In the genomic region with DNA sequence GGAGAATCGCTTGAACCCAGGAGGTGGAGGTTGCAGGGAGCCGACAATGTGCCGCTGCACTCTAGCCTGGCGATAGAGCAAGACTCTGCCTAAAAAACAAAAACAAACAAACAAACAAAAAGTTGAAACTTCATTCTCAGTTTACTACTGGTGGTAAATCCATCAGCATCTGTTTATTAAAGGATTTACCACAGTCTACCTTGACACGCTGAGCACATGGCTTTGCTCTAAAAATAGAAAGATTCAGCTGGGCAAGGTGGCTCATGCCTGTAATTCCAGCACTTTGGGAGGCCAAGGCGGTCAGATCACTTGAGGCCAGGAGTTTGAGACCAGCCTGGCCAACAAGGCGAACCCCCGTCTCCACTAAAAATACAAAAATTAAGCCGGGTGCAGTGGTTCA, we compare ENCODE assay signal across 17 cellular contexts.
DNase-seq lines count a peak whose midpoint lies in the region; ATAC-seq and TF ChIP-seq lines count a peak whose summit lies in the region.
"Had no signal": no experiment of that assay in that cellular context is flagged by ENCODE, and none has a peak within 500 bp of the region (broad histone marks: within the 10 kb centered on the region; RNA-seq: fewer than 3 reads in every experiment).

No MANE protein-coding gene starts in this region.

- H2BK120ac ChIP-seq in trophoblast cell (ENCODE audit: insufficient read depth, low read length, poor library complexity), result no peak overlapping the region

- H2AK5ac ChIP-seq in trophoblast cell (ENCODE audit: low read length), result no peak overlapping the region

- in situ Hi-C loops in G401 (cut with HindIII; ENCODE audit: low sequenced_read_pairs) (no loop called here), brain microvascular endothelial cell (cut with HindIII; ENCODE audit: low pct_ligation_motif_present, low sequenced_read_pairs) (loop anchor here (25.0 kb wide), 1 partner anchor 364 kb away; no protein-coding TSS in a partner anchor)

- no peak overlapping the region for H3K23ac ChIP-seq in trophoblast cell (ENCODE audit: low read length)

- H4K12ac ChIP-seq in trophoblast cell (ENCODE audit: low read depth, low read length), result no peak overlapping the region

- peaks cover 1% of the 10 kb centered on the region for H3K79me2 ChIP-seq in trophoblast cell (ENCODE audit: control insufficient read depth, insufficient read depth, low read length, poor library complexity)

- peaks cover 18 to 38% of the 10 kb centered on the region in 2 experiments for H3K4me1 ChIP-seq in trophoblast cell (ENCODE audit: control insufficient read depth in 1 of 2, insufficient read depth in 2 of 2, low read length in 2 of 2)
- peaks cover 0 to 24% of the 10 kb centered on the region in 2 donors for H3K4me1 ChIP-seq in left lung

- H3K27me3 ChIP-seq in brain microvascular endothelial cell (replicated peaks) (no peaks in the 10 kb centered on the region), trophoblast cell (ENCODE audit: insufficient read depth, low read length) (no peaks in the 10 kb centered on the region), left lung (no peaks in the 10 kb centered on the region)
- H3K27me3 ChIP-seq: BLaER1 treated with 17β-estradiol and CSF1 and Interleukin-3, amounts not matched to agents 10 nM and 100 nM had no signal

- H3K27ac ChIP-seq in brain microvascular endothelial cell, result peak overlapping the region; percentile 83
- no peak overlapping the region for H3K27ac ChIP-seq in trophoblast cell (ENCODE audit: low read depth, low read length)
- no peak overlapping the region for H3K27ac ChIP-seq in left lung
- H3K27ac ChIP-seq: BLaER1 treated with 17β-estradiol and CSF1 and Interleukin-3, amounts not matched to agents 10 nM and 100 nM; HL-60 had no signal

- no peak for ATAC-seq in left lung
- ATAC-seq: SK-N-SH treated with all-trans-retinoic acid at 6 μM for 48 hours had no signal

- TF ChIP-seq CTCF in brain microvascular endothelial cell (IDR thresholded peaks at IDR 0.05; ENCODE audit: low read depth, low read length, missing control alignments) (no peak), left lung (IDR thresholded peaks at IDR 0.05) (no peak)

- H3K36me3 ChIP-seq in brain microvascular endothelial cell (replicated peaks) (no peaks in the 10 kb centered on the region), trophoblast cell (ENCODE audit: control insufficient read depth in 1 of 2, insufficient read depth in 2 of 2, low read length in 2 of 2) (no peaks in the 10 kb centered on the region), left lung (no peaks in the 10 kb centered on the region)
- H3K36me3 ChIP-seq: BLaER1 treated with 17β-estradiol and CSF1 and Interleukin-3, amounts not matched to agents 10 nM and 100 nM had no signal

- H3K79me1 ChIP-seq in trophoblast cell (ENCODE audit: low read length), result peaks cover 22% of the 10 kb centered on the region

- H2AFZ ChIP-seq in trophoblast cell (ENCODE audit: insufficient read depth, low read length, poor library complexity), result no peak overlapping the region

- no peaks in the 10 kb centered on the region for H3K9me3 ChIP-seq in trophoblast cell (ENCODE audit: insufficient read depth, low read depth, low read length)
- H3K9me3 ChIP-seq in left lung, result no peaks in the 10 kb centered on the region
- H3K9me3 ChIP-seq: BLaER1 treated with 17β-estradiol and CSF1 and Interleukin-3, amounts not matched to agents 10 nM and 100 nM had no signal

- no peak overlapping the region for H3K4me2 ChIP-seq in trophoblast cell (ENCODE audit: low read length)

- no peak overlapping the region for H2BK5ac ChIP-seq in trophoblast cell (ENCODE audit: low read depth, low read length, poor library complexity)

- no CpG with 5 or more reads among the region's 9 CpGs for WGBS in trophoblast cell (ENCODE audit: extremely low coverage, insufficient coverage, insufficient read length)

- H3K14ac ChIP-seq in trophoblast cell (ENCODE audit: low read length), result peak overlapping the region; percentile 41

- no peak overlapping the region for H3K18ac ChIP-seq in trophoblast cell (ENCODE audit: low read length)

- H3K4ac ChIP-seq in trophoblast cell (ENCODE audit: low read depth, low read length), result no peak overlapping the region

- no peak overlapping the region for H3K9ac ChIP-seq in trophoblast cell (ENCODE audit: low read length)
- H3K9ac ChIP-seq: BLaER1 treated with 17β-estradiol and CSF1 and Interleukin-3, amounts not matched to agents 10 nM and 100 nM had no signal

- no peak overlapping the region for H4K8ac ChIP-seq in trophoblast cell (ENCODE audit: low read depth, low read length)

- H2BK12ac ChIP-seq in trophoblast cell (ENCODE audit: low read length), result peak overlapping the region; percentile 62

- intact Hi-C loops in left lung (cut with DNase I), result no loop called here

- H4K91ac ChIP-seq in trophoblast cell (ENCODE audit: low read depth, low read length), result no peak overlapping the region

- DNase-seq in G401 (ENCODE audit: low spot score), result peak; percentile 69
- peak; percentile 26 for DNase-seq in M059J (ENCODE audit: low read depth)
- DNase-seq in brain microvascular endothelial cell, result no peak
- DNase-seq in trophoblast cell, result no peak
- DNase-seq in NK-92 (lab: John Stamatoyannopoulos, UW; ENCODE audit: unreplicated experiment), result no peak
- no peak for DNase-seq in AML-193 (lab: John Stamatoyannopoulos, UW)
- DNase-seq in left lung, result no peak
- DNase-seq: EL, NCI-H1436, NCI-H2029, NCI-H2171 treated with DMSO at 0.1 percent for 48 hours, NCI-H748 treated with DMSO at 0.1 percent for 48 hours, SHP77, T-helper 1 cell had no signal

- H3K4me3 ChIP-seq in brain microvascular endothelial cell (ENCODE audit: low read depth, low read length) (no peak overlapping the region), trophoblast cell (ENCODE audit: low read depth, low read length) (no peak overlapping the region), left lung (no peak overlapping the region)
- H3K4me3 ChIP-seq: BLaER1 treated with 17β-estradiol and CSF1 and Interleukin-3, amounts not matched to agents 10 nM and 100 nM had no signal

Comparison
In these comparisons a context has a peak if more than half of its experiments do, and no peak if none do; other contexts are left out.
1. DNase-seq: peak in G401 (single experiment) and M059J (single experiment); none in brain microvascular endothelial cell (single experiment), trophoblast cell (0 of 2), NK-92 (single experiment), AML-193 (0 of 2) and left lung (0 of 2).